Comparison of ENCODE assay signal across 8 cellular contexts in genomic region chr7:108525985-108526767, GRCh38. TPM values are rescaled to one million over a fixed set of nuclear protein-coding genes. Genes with fewer than 3 reads are reported as not detected.
DNase-seq lines count a peak whose midpoint lies in the region; ATAC-seq and TF ChIP-seq lines count a peak whose summit lies in the region.

TSS of gene PNPLA8 (minus strand) at chr7:108526135. CDS start at chr7:108515491, 10,644 bp downstream.

- H3K9ac ChIP-seq in neural progenitor cell, result peak within 1 kb of the TSS; percentile 34

- H3K4me3 ChIP-seq in neural progenitor cell, result peak within 1 kb of the TSS; percentile 74

- no peaks in the 10 kb centered on the region for H3K36me3 Mint-ChIP-seq in neural progenitor cell

- peaks cover 26% of the 10 kb centered on the region for H3K4me1 Mint-ChIP-seq in neural progenitor cell

- no peaks in the 10 kb centered on the region for H3K36me3 ChIP-seq in neural progenitor cell

- H3K9me3 Mint-ChIP-seq in neural progenitor cell, result no peaks in the 10 kb centered on the region

- peak within 1 kb of the TSS; percentile 90 for H3K4me2 ChIP-seq in neural progenitor cell

- in situ Hi-C loops in SK-MEL-5 (cut with HindIII; ENCODE audit: low pct_unique_long_range_greater_than_20kb, low sequenced_read_pairs), result no loop called here

- H3K4me1 ChIP-seq in foreskin keratinocyte (peaks cover 5% of the 10 kb centered on the region), neural progenitor cell (peaks cover 35% of the 10 kb centered on the region)

- TF ChIP-seq CTCF in foreskin keratinocyte (conservative IDR thresholded peaks at IDR 0.05) (no peak), neural progenitor cell (IDR thresholded peaks at IDR 0.05) (no peak)

- POLR2A ChIA-PET in HEK293T (lab: Yijun Ruan, JAX), result interaction anchor here (0.7 to 3.0 kb wide), 12 partner anchors 9 to 343 kb away, joined by 3 to 29 read pairs (median 4); partner anchors contain the start of genes DNAJB9 and THAP5

- H3K27me3 ChIP-seq in foreskin keratinocyte (no peaks in the 10 kb centered on the region), neural progenitor cell (no peaks in the 10 kb centered on the region)

- H3K4me3 Mint-ChIP-seq in neural progenitor cell, result peak within 1 kb of the TSS; percentile 94

- H3K9me3 ChIP-seq in neural progenitor cell (ENCODE audit: low read depth), result no peaks in the 10 kb centered on the region

- H4K20me1 ChIP-seq in neural progenitor cell (ENCODE audit: low read depth), result peaks cover 7% of the 10 kb centered on the region

- CTCF ChIA-PET in HEK293T (lab: Yijun Ruan, JAX), result interaction anchor here (0.9 kb wide), 1 partner anchor 29 kb away, joined by 3 read pairs; no protein-coding TSS in a partner anchor

- peak; percentile 89 for ATAC-seq in foreskin keratinocyte

- peaks cover 43% of the 10 kb centered on the region for H3F3A ChIP-seq in neural progenitor cell (ENCODE audit: low read depth)

- peak within 1 kb of the TSS; percentile 81 for H2AFZ ChIP-seq in neural progenitor cell (replicated peaks)

- peak within 1 kb of the TSS; percentile 67 for H3K27ac Mint-ChIP-seq in neural progenitor cell

- H3K79me2 ChIP-seq in neural progenitor cell (ENCODE audit: low read depth), result peaks cover 43% of the 10 kb centered on the region

- DNase-seq in GF-D8 (lab: John Stamatoyannopoulos, UW), result peak; percentile 96
- DNase-seq in HEK293T (ENCODE audit: extremely low spot score), result peak; percentile 94
- peak; percentile 99 for DNase-seq in MV-4-11 (lab: John Stamatoyannopoulos, UW)
- DNase-seq in SK-MEL-5 (ENCODE audit: low read depth, low spot score), result peak; percentile 100
- peak; percentile 100 for DNase-seq in activated naive CD4-positive, alpha-beta T cell treated with Interleukin-2 at 50 U/mL for 16 hours
- DNase-seq in foreskin keratinocyte, result peak; percentile 98 to 99
- peak; percentile 99 for DNase-seq in neural progenitor cell (ENCODE audit: low spot score)
- peak; percentile 99 for DNase-seq in stromal cell of bone marrow (ENCODE audit: low read depth)

- H3K27ac ChIP-seq in foreskin keratinocyte, result peak within 1 kb of the TSS; percentile 89
- peak within 1 kb of the TSS; percentile 92 for H3K27ac ChIP-seq in neural progenitor cell

- peaks cover 5% of the 10 kb centered on the region for H3K27me3 Mint-ChIP-seq in neural progenitor cell (ENCODE audit: insufficient read depth, low read depth)

TF ChIP-seq in HEK293T, 16 proteins besides CTCF, POLR2A, EP300 and RAD21:
- TF ChIP-seq L3MBTL2 (conservative IDR thresholded peaks at IDR 0.05) (peak; percentile 90), ELF4 (IDR thresholded peaks at IDR 0.05) (no peak), LEF1 (IDR thresholded peaks at IDR 0.05; ENCODE audit: borderline replicate concordance) (no peak), FOXK2 (IDR thresholded peaks at IDR 0.05) (no peak), CTBP1 (IDR thresholded peaks at IDR 0.05; ENCODE audit: borderline replicate concordance) (no peak), NFRKB (IDR thresholded peaks at IDR 0.05) (no peak), FOXA1 (IDR thresholded peaks at IDR 0.05) (no peak), HDGF (IDR thresholded peaks at IDR 0.05; ENCODE audit: borderline replicate concordance) (no peak), PKNOX1 (IDR thresholded peaks at IDR 0.05) (peak; percentile 97), TARDBP (IDR thresholded peaks at IDR 0.05) (no peak)

RNA-seq across cellular contexts. Expression of gene PNPLA8, which starts in this region (rescaled TPM):
- 47.3 and 51.2 TPM in 2 replicates for total RNA-seq in SK-MEL-5 (2014; rRNA removed; shearing (Covaris generic))
- polyA plus RNA-seq in SK-MEL-5 (2015; cell fraction: cytosol; rRNA removed), result 27.7 and 30.7 TPM in 2 replicates
- polyA plus RNA-seq in SK-MEL-5 (2015; cell fraction: nucleus; rRNA removed), result 19.7 and 19.9 TPM in 2 replicates
- 16.5 and 17.4 TPM in 2 replicates for total RNA-seq in foreskin keratinocyte
- polyA plus RNA-seq in foreskin keratinocyte, result 5.4 and 7.1 TPM in 2 replicates
- total RNA-seq in neural progenitor cell (ENCODE audit: low replicate concordance), result 21.7 and 33.4 TPM in 2 replicates

Comparison
In these comparisons a context has a peak if more than half of its experiments do, and no peak if none do; other contexts are left out.
1. Peak in every context shown above with its lines: DNase-seq, ATAC-seq, H3K4me3 ChIP-seq and H3K27ac ChIP-seq.